ENCODE assay signal across 10 cellular contexts in the genomic region with DNA sequence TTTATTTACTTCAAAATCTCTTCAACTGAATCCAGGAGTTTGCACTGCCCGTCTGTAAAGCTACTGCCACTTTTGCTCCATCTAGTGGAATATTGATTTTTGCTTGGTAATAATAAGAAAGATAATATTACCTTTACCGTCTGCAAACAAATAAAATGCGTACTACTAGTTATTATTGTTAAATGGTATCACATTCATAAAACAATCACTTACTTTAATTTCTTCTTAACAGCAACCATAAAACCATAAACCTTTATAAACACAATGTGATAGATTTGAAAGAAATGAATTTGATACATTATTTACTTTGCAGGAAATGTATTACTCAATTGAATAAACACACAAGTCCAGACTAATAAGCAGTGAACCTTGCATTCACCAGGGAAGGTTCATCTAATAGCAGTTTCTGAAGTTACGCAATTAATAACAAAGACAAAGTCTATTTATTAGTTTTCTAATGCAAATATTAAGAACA. TPM values are rescaled to one million over a fixed set of nuclear protein-coding genes. Genes with fewer than 3 reads are reported as not detected.
DNase-seq lines count a peak whose midpoint lies in the region.
"Had no signal": no experiment of that assay in that cellular context is flagged by ENCODE, and none has a peak within 500 bp of the region (broad histone marks: within the 10 kb centered on the region; RNA-seq: fewer than 3 reads in every experiment).

No MANE protein-coding gene starts in this region.

- DNase-seq in DMS53 treated with DMSO at 0.1 percent for 48 hours (lab: John Stamatoyannopoulos, UW; ENCODE audit: unreplicated experiment) = peak; percentile 43
- peak; percentile 74 for DNase-seq in NCI-H2081 treated with DMSO at 0.1 percent for 48 hours (lab: John Stamatoyannopoulos, UW)
- peak; percentile 78 for DNase-seq in dermis blood vessel endothelial cell
- peak; percentile 54 for DNase-seq in myocyte (ENCODE audit: low read depth)
- no peak for DNase-seq in activated T-cell treated with anti-CD3 and anti-CD28 coated beads, Interleukin-2, amount 50 U/mL, for 24 hours
- no peak for DNase-seq in stimulated activated CD8-positive, alpha-beta memory T cell treated with anti-CD3 and anti-CD28 coated beads, Interleukin-4, amount 100 ng/mL, for 48 hours
- no peak for DNase-seq in HuH-7.5 (ENCODE audit: low spot score)
- DNase-seq in stimulated activated CD4-positive, alpha-beta T cell treated with anti-CD3 and anti-CD28 coated beads, Interleukin-2, amount 100 ng/mL, for 48 hours = no peak
- DNase-seq: amniotic stem cell; stimulated activated CD4-positive, alpha-beta T cell treated with anti-CD3 and anti-CD28 coated beads, Interleukin-2, amount 100 ng/mL, for 24 hours had no signal

- no peaks in the 10 kb centered on the region for H3K36me3 Mint-ChIP-seq in activated T-cell treated with anti-CD3 and anti-CD28 coated beads, Interleukin-2, amount 50 U/mL, for 24 hours (ENCODE audit: low read depth)

- no peak overlapping the region for H3K27ac Mint-ChIP-seq in activated T-cell treated with anti-CD3 and anti-CD28 coated beads, Interleukin-2, amount 50 U/mL, for 24 hours

- H3K9me3 Mint-ChIP-seq in activated T-cell treated with anti-CD3 and anti-CD28 coated beads, Interleukin-2, amount 50 U/mL, for 24 hours = peaks cover 5% of the 10 kb centered on the region

- H3K27me3 Mint-ChIP-seq in activated T-cell treated with anti-CD3 and anti-CD28 coated beads, Interleukin-2, amount 50 U/mL, for 24 hours = no peaks in the 10 kb centered on the region

- H3K4me3 Mint-ChIP-seq in activated T-cell treated with anti-CD3 and anti-CD28 coated beads, Interleukin-2, amount 50 U/mL, for 24 hours = no peak overlapping the region

- H3K4me1 Mint-ChIP-seq in activated T-cell treated with anti-CD3 and anti-CD28 coated beads, Interleukin-2, amount 50 U/mL, for 24 hours (ENCODE audit: low read depth) = no peaks in the 10 kb centered on the region

RNA-seq across cellular contexts. Expression of gene AGMO, which starts 6.4 kb away (rescaled TPM):
- 1.9 and 6.7 TPM in 2 replicates for total RNA-seq in dermis blood vessel endothelial cell
- not detected in 2 replicates for total RNA-seq in myocyte
- 0.09 TPM for polyA plus RNA-seq in myocyte (2012)

Comparison
In these comparisons a context has a peak if more than half of its experiments do, and no peak if none do; other contexts are left out.
1. DNase-seq: peak in DMS53 treated with DMSO at 0.1 percent for 48 hours (single experiment), NCI-H2081 treated with DMSO at 0.1 percent for 48 hours (single experiment), dermis blood vessel endothelial cell (single experiment) and myocyte (single experiment); none in activated T-cell treated with anti-CD3 and anti-CD28 coated beads, Interleukin-2, amount 50 U/mL, for 24 hours (single experiment), stimulated activated CD8-positive, alpha-beta memory T cell treated with anti-CD3 and anti-CD28 coated beads, Interleukin-4, amount 100 ng/mL, for 48 hours (single experiment), HuH-7.5 (single experiment) and stimulated activated CD4-positive, alpha-beta T cell treated with anti-CD3 and anti-CD28 coated beads, Interleukin-2, amount 100 ng/mL, for 48 hours (0 of 2).